8 cellular contexts compared by ENCODE assay signal in genomic region chr11:73178092-73178539, GRCh38. TPM values are rescaled to one million over a fixed set of nuclear protein-coding genes. Genes with fewer than 3 reads are reported as not detected.
DNase-seq lines count a peak whose midpoint lies in the region; ATAC-seq and TF ChIP-seq lines count a peak whose summit lies in the region.

No MANE protein-coding gene starts in this region.

- no peak for ATAC-seq in HG03196 (IDR thresholded peaks at IDR 0.05; ENCODE audit: unreplicated experiment)

- CTCF ChIA-PET in mammary epithelial cell (lab: Charles Lee; ENCODE audit: low non-redundant PET): interaction anchor here (0.9 to 1.2 kb wide), 3 partner anchors 8 to 494 kb away, joined by 3 to 8 read pairs (median 7); no protein-coding TSS in a partner anchor

- peaks cover 21% of the 10 kb centered on the region for H3K4me1 ChIP-seq in mammary epithelial cell (ENCODE audit: insufficient read depth, low read length)

- H2AFZ ChIP-seq in mammary epithelial cell (ENCODE audit: low read depth, low read length): peak overlapping the region; percentile 71

- H3K27me3 ChIP-seq in WERI-Rb-1 (ENCODE audit: insufficient read depth, low read depth, severe bottlenecking): no peaks in the 10 kb centered on the region
- H3K27me3 ChIP-seq in mammary epithelial cell (ENCODE audit: insufficient read depth, low read length): no peaks in the 10 kb centered on the region
- no peaks in the 10 kb centered on the region for H3K27me3 ChIP-seq in kidney epithelial cell (ENCODE audit: control insufficient read depth, insufficient read depth, low read length)

- peak overlapping the region; percentile 7 for H3K4me2 ChIP-seq in mammary epithelial cell (ENCODE audit: insufficient read depth, low read depth, low read length)

- H3K4me3 ChIP-seq in HFF-Myc (replicated peaks; ENCODE audit: low read depth, low read length): no peak overlapping the region
- H3K4me3 ChIP-seq in WERI-Rb-1 (ENCODE audit: low read depth, low read length): no peak overlapping the region
- no peak overlapping the region for H3K4me3 ChIP-seq in mammary epithelial cell (replicated peaks in 1 of 3; ENCODE audit: insufficient read depth in 1 of 3, low read depth in 2 of 3, low read length in 3 of 3)
- no peak overlapping the region for H3K4me3 ChIP-seq in kidney epithelial cell (ENCODE audit: low read depth, low read length)

- H3K9me3 ChIP-seq in WERI-Rb-1 (ENCODE audit: severe bottlenecking) (no peaks in the 10 kb centered on the region), mammary epithelial cell (replicated peaks; ENCODE audit: insufficient read depth, low read length) (no peaks in the 10 kb centered on the region)

- dilution Hi-C loops in mammary epithelial cell (cut with HindIII; ENCODE audit: low sequenced_read_pairs): loop anchor here (5.0 to 10.0 kb wide), 4 partner anchors 51 to 443 kb away; no protein-coding TSS in a partner anchor

- in situ Hi-C loops in mammary epithelial cell (cut with MboI; ENCODE audit: low sequenced_read_pairs in 2 of 2): loop anchor here (5.0 to 10.0 kb wide), 2 partner anchors 346 to 453 kb away; no protein-coding TSS in a partner anchor

- DNase-seq in ELR (ENCODE audit: low read depth) (peak; percentile 86), HFF-Myc (ENCODE audit: extremely low read depth, low read depth) (peak; percentile 53), NCI-H2029 treated with DMSO at 0.1 percent for 48 hours (lab: John Stamatoyannopoulos, UW) (peak; percentile 15), WERI-Rb-1 (peak; percentile 79), mammary epithelial cell (peak; percentile 73), kidney epithelial cell (ENCODE audit: low read depth) (no peak)
- peak; percentile 58 to 68 for DNase-seq in stimulated activated CD4-positive, alpha-beta T cell treated with anti-CD3 and anti-CD28 coated beads, Interleukin-15, amount 100 ng/mL, for 48 hours (ENCODE audit: low read depth in 2 of 2)

- BruUV-seq in mammary epithelial cell (replicated peaks; lab: Mats Ljungman, UMichigan): no TSS peak

- 29% methylated on average over 7 of the region's 9 CpGs for WGBS in mammary epithelial cell (ENCODE audit: low coverage, missing lambda C conversion rate)

- no peaks in the 10 kb centered on the region for H3K79me2 ChIP-seq in mammary epithelial cell (ENCODE audit: insufficient read depth, low read length)

- no peak overlapping the region for H3K9ac ChIP-seq in mammary epithelial cell (ENCODE audit: insufficient read depth, low read length)

- no peaks in the 10 kb centered on the region for H3K36me3 ChIP-seq in WERI-Rb-1
- no peaks in the 10 kb centered on the region for H3K36me3 ChIP-seq in mammary epithelial cell (ENCODE audit: insufficient read depth, low read length)
- no peaks in the 10 kb centered on the region for H3K36me3 ChIP-seq in kidney epithelial cell (ENCODE audit: control insufficient read depth, insufficient read depth, low read length)

- H3K27ac ChIP-seq in WERI-Rb-1 (no peak overlapping the region), mammary epithelial cell (ENCODE audit: insufficient read depth, low read depth, low read length) (no peak overlapping the region)

- TF ChIP-seq CTCF in HFF-Myc (IDR thresholded peaks at IDR 0.05; ENCODE audit: low read depth, low read length, missing control alignments): peak; percentile 82
- peak; percentile 87 for TF ChIP-seq CTCF in WERI-Rb-1 (IDR thresholded peaks at IDR 0.05; ENCODE audit: low read depth, low read length)
- peak; percentile 54 to 89 for TF ChIP-seq CTCF in mammary epithelial cell (conservative IDR thresholded peaks at IDR 0.05 in 1 of 2, IDR thresholded peaks at IDR 0.05 in 1 of 2; ENCODE audit: extremely low read depth in 1 of 2, insufficient read depth in 1 of 2, low read depth in 1 of 2, low read length in 2 of 2)
- peak; percentile 76 for TF ChIP-seq CTCF in kidney epithelial cell (IDR thresholded peaks at IDR 0.05; ENCODE audit: insufficient read depth, low read length, poor library complexity, severe bottlenecking)

- H4K20me1 ChIP-seq in mammary epithelial cell (ENCODE audit: insufficient read depth, low read length): no peaks in the 10 kb centered on the region

- intact Hi-C loops in mammary epithelial cell (cut with micrococcal nuclease): loop anchor here (1.0 to 10.0 kb wide), 7 partner anchors 254 to 703 kb away; partner anchors contain the start of gene ATG16L2

RNA-seq across cellular contexts. Expression of gene FCHSD2, which starts 36.0 kb away (rescaled TPM):
- 10 to 100 TPM in 1 of 2 donors, 1 to 10 TPM in 1; 6.0 to 37.2 TPM for total RNA-seq in mammary epithelial cell
- 11.7 TPM for polyA plus RNA-seq in mammary epithelial cell
- 9.5 TPM for polyA minus RNA-seq in mammary epithelial cell
- total RNA-seq in kidney epithelial cell: 13.2 and 13.6 TPM in 2 replicates

RNA-seq across cellular contexts. Expression of gene P2RY2, which starts 40.0 kb away (rescaled TPM):
- total RNA-seq in mammary epithelial cell (10 to 100 TPM in 1 of 2 donors, 1 to 10 TPM in 1; 7.8 to 21.6 TPM), kidney epithelial cell (4.2 and 4.5 TPM in 2 replicates)
- 27.6 TPM for polyA plus RNA-seq in mammary epithelial cell
- polyA minus RNA-seq in mammary epithelial cell: 31.5 TPM
